In genomic region chr12:123713398-123714301, GRCh38 we compare ENCODE assay signal across 8 cellular contexts. TPM values are rescaled to one million over a fixed set of nuclear protein-coding genes. Genes with fewer than 3 reads are reported as not detected.
DNase-seq lines count a peak whose midpoint lies in the region; ATAC-seq and TF ChIP-seq lines count a peak whose summit lies in the region.

No MANE protein-coding gene starts in this region.

- H3K4me1 Mint-ChIP-seq in activated naive CD4-positive, alpha-beta T cell treated with anti-CD3 and anti-CD28 coated beads, Interleukin-2, amount 10 ng/mL, durations not matched to agents 7 days and 5 days = peaks cover 41% of the 10 kb centered on the region

- peaks cover 7% of the 10 kb centered on the region for H3K27me3 Mint-ChIP-seq in activated naive CD4-positive, alpha-beta T cell treated with anti-CD3 and anti-CD28 coated beads, Interleukin-2, amount 10 ng/mL, durations not matched to agents 7 days and 5 days

- no peak for ATAC-seq in stimulated activated naive CD8-positive, alpha-beta T cell treated with anti-CD3 and anti-CD28 coated beads, Interleukin-15, Interleukin-2, amounts not matched to agents 100 U/mL and 50 U/mL, for 24 hours
- ATAC-seq in HG02852 (IDR thresholded peaks at IDR 0.05; ENCODE audit: unreplicated experiment) = no peak

- DNase-seq in GM12864 (ENCODE audit: low read depth) = peak; percentile 47
- peak in 70 of 76 experiments; percentile 7 to 77 (median 42) for DNase-seq in HUDEP-2 (lab: John Stamatoyannopoulos, UW; ENCODE audit: unreplicated experiment in 76 of 76)
- no peak for DNase-seq in activated naive CD4-positive, alpha-beta T cell treated with anti-CD3 and anti-CD28 coated beads, Interleukin-2, amount 10 ng/mL, durations not matched to agents 7 days and 5 days
- DNase-seq in inferior parietal cortex (ENCODE audit: extremely low spot score) = peak; percentile 45
- peak; percentile 24 for DNase-seq in stimulated activated naive CD8-positive, alpha-beta T cell treated with anti-CD3 and anti-CD28 coated beads, Interleukin-15, Interleukin-2, amounts not matched to agents 100 U/mL and 50 U/mL, for 24 hours
- DNase-seq in NOMO-1 treated with dmso at 0.1 percent for 144 hours (lab: John Stamatoyannopoulos, UW; ENCODE audit: unreplicated experiment) = no peak
- no peak for DNase-seq in ureter (ENCODE audit: low spot score)

- peak overlapping the region; percentile 78 for H3K4me3 Mint-ChIP-seq in activated naive CD4-positive, alpha-beta T cell treated with anti-CD3 and anti-CD28 coated beads, Interleukin-2, amount 10 ng/mL, durations not matched to agents 7 days and 5 days

- CTCF ChIA-PET in activated naive CD4-positive, alpha-beta T cell treated with anti-CD3 and anti-CD28 coated beads, Interleukin-2, amount 10 ng/mL, durations not matched to agents 7 days and 5 days (lab: Charles Lee) = interaction anchor here (1.2 to 1.5 kb wide), 3 partner anchors 9 to 111 kb away, joined by 3 to 5 read pairs (median 4); partner anchors contain the start of gene DDX55

- H3K9me3 Mint-ChIP-seq in activated naive CD4-positive, alpha-beta T cell treated with anti-CD3 and anti-CD28 coated beads, Interleukin-2, amount 10 ng/mL, durations not matched to agents 7 days and 5 days = no peaks in the 10 kb centered on the region

- H3K4me3 ChIP-seq in GM12864 (ENCODE audit: low read depth, low read length) = peak overlapping the region; percentile 99

- peak overlapping the region; percentile 65 for H3K27ac Mint-ChIP-seq in activated naive CD4-positive, alpha-beta T cell treated with anti-CD3 and anti-CD28 coated beads, Interleukin-2, amount 10 ng/mL, durations not matched to agents 7 days and 5 days

- H3K36me3 Mint-ChIP-seq in activated naive CD4-positive, alpha-beta T cell treated with anti-CD3 and anti-CD28 coated beads, Interleukin-2, amount 10 ng/mL, durations not matched to agents 7 days and 5 days = peaks cover 2% of the 10 kb centered on the region

- no peak for TF ChIP-seq CTCF in GM12864 (IDR thresholded peaks at IDR 0.05; ENCODE audit: low read depth, low read length, missing control alignments)

RNA-seq across cellular contexts. Expression of gene ATP6V0A2, which starts 1.5 kb away (rescaled TPM):
- total RNA-seq in ureter = 32.7 TPM

RNA-seq across cellular contexts. Expression of gene TCTN2, which starts 42.7 kb away (rescaled TPM):
- total RNA-seq in ureter = 16.8 TPM

RNA-seq across cellular contexts. Expression of gene DNAH10, which starts 48.5 kb away (rescaled TPM):
- 0.60 TPM for total RNA-seq in ureter

Comparison
In these comparisons a context has a peak if more than half of its experiments do, and no peak if none do; other contexts are left out.
1. DNase-seq: peak in GM12864 (single experiment), HUDEP-2 (70 of 76), inferior parietal cortex (single experiment) and stimulated activated naive CD8-positive, alpha-beta T cell treated with anti-CD3 and anti-CD28 coated beads, Interleukin-15, Interleukin-2, amounts not matched to agents 100 U/mL and 50 U/mL, for 24 hours (single experiment); none in activated naive CD4-positive, alpha-beta T cell treated with anti-CD3 and anti-CD28 coated beads, Interleukin-2, amount 10 ng/mL, durations not matched to agents 7 days and 5 days (single experiment), NOMO-1 treated with dmso at 0.1 percent for 144 hours (single experiment) and ureter (single experiment).